38 cellular contexts compared by ENCODE assay signal in genomic region chr1:58715108-58715507, GRCh38.
"Had no signal": no experiment of that assay in that cellular context is flagged by ENCODE, and none has a peak within 500 bp of the region (broad histone marks: within the 10 kb centered on the region; RNA-seq: fewer than 3 reads in every experiment).

No MANE protein-coding gene starts in this region.

- H3K36me3 ChIP-seq: ascending aorta, cardiac muscle cell, Peyer's patch had no signal

- H3K4me1 ChIP-seq: ascending aorta, Peyer's patch had no signal

- H3K27me3 ChIP-seq: ascending aorta, cardiac muscle cell, Peyer's patch had no signal

- H3K4me3 ChIP-seq: ascending aorta, cardiac muscle cell, Peyer's patch had no signal

- H3K27me3 Mint-ChIP-seq: activated CD8-positive, alpha-beta memory T cell treated with anti-CD3 and anti-CD28 coated beads, Interleukin-2, amount 10 ng/mL, durations not matched to agents 7 days and 5 days; activated naive CD8-positive, alpha-beta T cell treated with anti-CD3 and anti-CD28 coated beads for 36 hours; activated T-helper 17 cell treated with anti-CD3 and anti-CD28 coated beads, Interleukin-2, amount 50 U/mL, for 72 hours; central memory CD8-positive, alpha-beta T cell had no signal

- H3K4me3 Mint-ChIP-seq: activated B cell treated with CpG ODN at 0.5 μM for 24 hours; activated CD4-positive, alpha-beta memory T cell treated with anti-CD3 and anti-CD28 coated beads, Interleukin-2, amount 10 ng/mL, durations not matched to agents 7 days and 5 days; activated CD8-positive, alpha-beta memory T cell treated with anti-CD3 and anti-CD28 coated beads, Interleukin-2, amount 10 ng/mL, durations not matched to agents 7 days and 5 days; activated naive CD8-positive, alpha-beta T cell treated with anti-CD3 and anti-CD28 coated beads for 36 hours; activated T-helper 17 cell treated with anti-CD3 and anti-CD28 coated beads, Interleukin-2, amount 50 U/mL, for 72 hours; central memory CD8-positive, alpha-beta T cell had no signal

- DNase-seq: activated B cell treated with CpG ODN at 0.5 μM for 24 hours; activated CD4-positive, alpha-beta memory T cell treated with anti-CD3 and anti-CD28 coated beads, Interleukin-2, amount 10 ng/mL, durations not matched to agents 7 days and 5 days; activated CD4-positive, alpha-beta T cell treated with anti-CD3 and anti-CD28 coated beads for 48 hours; activated CD4-positive, CD25-positive, alpha-beta regulatory T cell treated with anti-CD3 and anti-CD28 coated beads, Interleukin-2, amount 50 U/mL, for 72 hours; activated CD8-positive, alpha-beta memory T cell treated with anti-CD3 and anti-CD28 coated beads for 24 hours; activated CD8-positive, alpha-beta memory T cell treated with anti-CD3 and anti-CD28 coated beads, Interleukin-2, amount 10 ng/mL, durations not matched to agents 7 days and 5 days; activated CD8-positive, alpha-beta memory T cell treated with anti-CD3 and anti-CD28 coated beads, Interleukin-2, amount 50 U/mL, for 48 hours; activated effector memory CD4-positive, alpha-beta T cell treated with anti-CD3 and anti-CD28 coated beads, Interleukin-2, amount 50 U/mL, for 16 hours; activated naive CD4-positive, alpha-beta T cell; activated naive CD4-positive, alpha-beta T cell treated with anti-CD3 and anti-CD28 coated beads, Interleukin-2, amount 50 U/mL, for 16 hours; activated naive CD8-positive, alpha-beta T cell treated with anti-CD3 and anti-CD28 coated beads for 36 hours; activated T-cell treated with anti-CD3 and anti-CD28 coated beads, Interleukin-2, amount 50 U/mL, for 48 hours; amygdala; Kasumi-1; KG1; MM.1S; MV-4-11; NCI-H1092; NCI-H1436 treated with DMSO at 0.1 percent for 48 hours; NCI-H1694 treated with DMSO at 0.1 percent for 48 hours; NCI-H2029; NCI-H345; NCI-H524 treated with DMSO at 0.1 percent for 48 hours; PC-3; Peyer's patch; RPMI8226; SIG-M5; SW 1271; T-helper 1 cell; T-helper 2 cell; T-helper 9 cell had no signal

- H3K9me3 ChIP-seq: ascending aorta, Peyer's patch had no signal

- H3K36me3 Mint-ChIP-seq: activated naive CD8-positive, alpha-beta T cell treated with anti-CD3 and anti-CD28 coated beads for 36 hours had no signal

- H3K9me3 Mint-ChIP-seq: activated B cell treated with CpG ODN at 0.5 μM for 24 hours; activated T-helper 17 cell treated with anti-CD3 and anti-CD28 coated beads, Interleukin-2, amount 50 U/mL, for 72 hours; central memory CD8-positive, alpha-beta T cell had no signal

- ATAC-seq: activated CD8-positive, alpha-beta memory T cell treated with anti-CD3 and anti-CD28 coated beads, Interleukin-2, amount 10 ng/mL, durations not matched to agents 7 days and 5 days; activated T-helper 17 cell treated with anti-CD3 and anti-CD28 coated beads, Interleukin-2, amount 50 U/mL, for 72 hours; PC-3; Right ventricle myocardium inferior; SK-N-SH treated with all-trans-retinoic acid at 6 μM for 48 hours had no signal

- H3K27ac Mint-ChIP-seq: activated B cell treated with CpG ODN at 0.5 μM for 24 hours; activated CD4-positive, alpha-beta memory T cell treated with anti-CD3 and anti-CD28 coated beads, Interleukin-2, amount 10 ng/mL, durations not matched to agents 7 days and 5 days; activated CD8-positive, alpha-beta memory T cell treated with anti-CD3 and anti-CD28 coated beads, Interleukin-2, amount 10 ng/mL, durations not matched to agents 7 days and 5 days; activated naive CD8-positive, alpha-beta T cell treated with anti-CD3 and anti-CD28 coated beads for 36 hours; activated T-helper 17 cell treated with anti-CD3 and anti-CD28 coated beads, Interleukin-2, amount 50 U/mL, for 72 hours had no signal

- H3K27ac ChIP-seq: ascending aorta, cardiac muscle cell, Peyer's patch, VCaP had no signal
